13 cellular contexts compared by ENCODE assay signal in the genomic region with DNA sequence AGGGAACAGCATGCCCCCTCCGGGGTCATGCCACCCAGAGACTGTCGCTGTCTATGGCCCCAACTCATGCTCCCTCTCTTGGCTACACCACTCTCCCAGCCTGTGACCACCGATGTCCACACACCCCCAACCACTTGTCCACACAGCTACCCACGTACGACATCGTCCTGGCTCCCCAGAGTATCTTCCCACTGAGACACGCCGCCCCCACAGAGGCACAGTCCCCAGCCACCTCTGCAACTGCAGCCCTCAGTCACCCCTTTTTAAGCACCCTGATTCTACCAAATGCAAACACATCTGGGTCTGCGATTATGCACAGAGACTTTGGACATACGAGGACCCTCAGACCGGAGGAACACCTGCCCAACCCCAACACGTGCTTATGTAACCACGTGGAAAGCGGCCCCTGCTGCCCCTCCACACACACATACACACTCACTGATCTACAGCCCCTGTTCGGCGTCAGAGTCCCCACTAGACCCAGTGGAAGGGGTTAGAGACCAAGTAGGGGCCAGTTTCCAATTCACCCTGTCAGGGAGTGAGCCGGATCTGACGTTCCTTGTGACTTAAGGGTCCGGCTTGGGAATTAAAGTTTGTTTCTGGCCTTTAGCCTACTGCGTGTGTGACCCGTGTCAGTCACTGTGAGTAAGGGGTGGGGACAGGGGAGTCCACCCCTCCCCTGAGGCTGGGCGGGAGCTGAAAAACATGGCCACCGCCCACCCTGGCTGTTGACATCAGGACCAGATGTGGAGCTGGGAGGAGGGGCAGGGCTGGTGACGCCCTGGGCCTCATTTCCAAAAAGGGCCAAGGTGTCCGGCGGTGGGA. TPM values are rescaled to one million over a fixed set of nuclear protein-coding genes. Genes with fewer than 3 reads are reported as not detected.
DNase-seq lines count a peak whose midpoint lies in the region; ATAC-seq lines count a peak whose summit lies in the region.
"Had no signal": no experiment of that assay in that cellular context is flagged by ENCODE, and none has a peak within 500 bp of the region (broad histone marks: within the 10 kb centered on the region; RNA-seq: fewer than 3 reads in every experiment).

No MANE protein-coding gene starts in this region.

- H3K9me3 ChIP-seq in skeletal muscle tissue (ENCODE audit: control insufficient read depth in 3 of 3, low read length in 3 of 3) = no peaks in the 10 kb centered on the region

- H3K4me3 Mint-ChIP-seq in activated naive CD4-positive, alpha-beta T cell treated with anti-CD3 and anti-CD28 coated beads, Interleukin-2, amount 10 ng/mL, durations not matched to agents 7 days and 5 days = no peak overlapping the region

- peaks cover 13% of the 10 kb centered on the region for H3K4me1 Mint-ChIP-seq in activated naive CD4-positive, alpha-beta T cell treated with anti-CD3 and anti-CD28 coated beads, Interleukin-2, amount 10 ng/mL, durations not matched to agents 7 days and 5 days

- CTCF ChIA-PET in activated naive CD4-positive, alpha-beta T cell treated with anti-CD3 and anti-CD28 coated beads, Interleukin-2, amount 10 ng/mL, durations not matched to agents 7 days and 5 days (lab: Charles Lee) = interaction anchor here (1.1 to 7.7 kb wide), 3 partner anchors 54 to 102 kb away, joined by 3 to 92 read pairs (median 3); partner anchors contain the start of gene HNRNPUL1

- H3K9me3 Mint-ChIP-seq in activated naive CD4-positive, alpha-beta T cell treated with anti-CD3 and anti-CD28 coated beads, Interleukin-2, amount 10 ng/mL, durations not matched to agents 7 days and 5 days = no peaks in the 10 kb centered on the region

- intact Hi-C loops in left colon (cut with DNase I, micrococcal nuclease) = loop anchor here (10.0 kb wide), 2 partner anchors 48 to 98 kb away; no protein-coding TSS in a partner anchor

- peak overlapping the region; percentile 44 for H3K27ac ChIP-seq in skeletal muscle tissue (ENCODE audit: low read depth, low read length)

- peak overlapping the region in 2 of 3 donors; percentile 50 to 57 for H3K9ac ChIP-seq in skeletal muscle tissue (ENCODE audit: low read depth in 1 of 3, low read length in 3 of 3)

- in situ Hi-C loops in G401 (cut with HindIII; ENCODE audit: low sequenced_read_pairs) = no loop called here

- no peaks in the 10 kb centered on the region for H3K36me3 ChIP-seq in skeletal muscle tissue (ENCODE audit: control insufficient read depth in 3 of 3, insufficient read depth in 3 of 3, low read length in 3 of 3)

- no peak overlapping the region for H3K27ac Mint-ChIP-seq in activated naive CD4-positive, alpha-beta T cell treated with anti-CD3 and anti-CD28 coated beads, Interleukin-2, amount 10 ng/mL, durations not matched to agents 7 days and 5 days

- peak; percentile 3 for DNase-seq in G401 (ENCODE audit: low spot score)
- DNase-seq in cerebellar cortex (ENCODE audit: low spot score) = peak; percentile 17
- peak; percentile 45 to 51 for DNase-seq in left colon
- DNase-seq in activated naive CD4-positive, alpha-beta T cell treated with anti-CD3 and anti-CD28 coated beads, Interleukin-2, amount 10 ng/mL, durations not matched to agents 7 days and 5 days = no peak
- DNase-seq in anterior cingulate cortex (lab: John Stamatoyannopoulos, UW) = no peak
- DNase-seq in medulla oblongata (ENCODE audit: extremely low spot score) = no peak
- DNase-seq: amygdala, NCI-H446, posterior cingulate gyrus, T1000 had no signal

- peaks cover 0 to 12% (median 2%) of the 10 kb centered on the region in 3 donors for H3K27me3 ChIP-seq in skeletal muscle tissue (ENCODE audit: control insufficient read depth in 3 of 3, insufficient read depth in 3 of 3, low read length in 3 of 3)

- ATAC-seq in left colon (peak; percentile 17), GM19023 (IDR thresholded peaks at IDR 0.05; ENCODE audit: unreplicated experiment) (no peak)
- ATAC-seq: Panc1 had no signal

- no peaks in the 10 kb centered on the region for H3K36me3 Mint-ChIP-seq in activated naive CD4-positive, alpha-beta T cell treated with anti-CD3 and anti-CD28 coated beads, Interleukin-2, amount 10 ng/mL, durations not matched to agents 7 days and 5 days

- H3K4me3 ChIP-seq in skeletal muscle tissue (ENCODE audit: low read length in 3 of 3) = peak overlapping the region; percentile 9 to 51 (median 49)

- peaks cover 2 to 11% (median 8%) of the 10 kb centered on the region in 3 donors for H3K4me1 ChIP-seq in skeletal muscle tissue (ENCODE audit: control insufficient read depth in 3 of 3, insufficient read depth in 3 of 3, low read length in 3 of 3)

- H3K27me3 Mint-ChIP-seq in activated naive CD4-positive, alpha-beta T cell treated with anti-CD3 and anti-CD28 coated beads, Interleukin-2, amount 10 ng/mL, durations not matched to agents 7 days and 5 days = peaks cover 29% of the 10 kb centered on the region

RNA-seq across cellular contexts. Expression of gene AXL, which starts 11.9 kb away (rescaled TPM):
- 21.0 and 22.4 TPM in 2 replicates for total RNA-seq in G401 (2014; rRNA removed; shearing (Covaris generic))
- total RNA-seq in left colon (10 to 100 TPM in 1 of 2 donors, 1 to 10 TPM in 1; 6.3 to 27.4 TPM), skeletal muscle tissue (35.0 TPM)

RNA-seq across cellular contexts. Expression of gene CYP2S1, which starts 14.1 kb away (rescaled TPM):
- not detected in 2 replicates for total RNA-seq in G401 (2014; rRNA removed; shearing (Covaris generic))
- total RNA-seq in left colon = 10 to 100 TPM; 22.6 to 44.9 TPM
- 1.6 TPM for total RNA-seq in skeletal muscle tissue

RNA-seq across cellular contexts. Expression of gene HNRNPUL1, which starts 57.0 kb away (rescaled TPM):
- 85.0 and 116 TPM in 2 replicates for total RNA-seq in G401 (2014; rRNA removed; shearing (Covaris generic))
- total RNA-seq in left colon = 100 to 1,000 TPM; 162 to 172 TPM
- total RNA-seq in skeletal muscle tissue = 68.4 TPM

Comparison
In these comparisons a context has a peak if more than half of its experiments do, and no peak if none do; other contexts are left out.
1. DNase-seq: peak in G401 (single experiment), cerebellar cortex (single experiment) and left colon (2 of 2); none in activated naive CD4-positive, alpha-beta T cell treated with anti-CD3 and anti-CD28 coated beads, Interleukin-2, amount 10 ng/mL, durations not matched to agents 7 days and 5 days (single experiment), anterior cingulate cortex (0 of 58) and medulla oblongata (single experiment).